In the genomic region with DNA sequence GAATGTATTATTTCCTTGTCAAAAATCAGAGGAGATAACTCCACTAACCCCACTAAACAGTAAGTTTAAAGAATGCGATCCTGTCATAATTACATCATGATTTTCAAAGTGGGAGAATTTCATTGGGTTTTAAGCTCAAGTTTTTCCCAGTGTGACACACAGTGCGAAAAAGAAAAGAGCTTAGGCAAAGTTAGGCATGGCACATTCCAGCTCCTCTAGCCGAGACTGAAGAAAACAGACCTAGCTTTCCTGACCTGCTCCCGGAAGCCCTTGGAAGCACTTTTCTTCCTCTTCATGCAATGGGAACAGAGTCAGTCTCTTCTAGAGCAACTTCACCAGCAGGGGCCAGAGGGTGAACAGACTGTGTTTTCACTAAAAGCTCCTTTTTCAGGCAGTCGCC, we compare ENCODE assay signal across 15 cellular contexts.
DNase-seq lines count a peak whose midpoint lies in the region; ATAC-seq and TF ChIP-seq lines count a peak whose summit lies in the region.
"Had no signal": no experiment of that assay in that cellular context is flagged by ENCODE, and none has a peak within 500 bp of the region (broad histone marks: within the 10 kb centered on the region; RNA-seq: fewer than 3 reads in every experiment).

No MANE protein-coding gene starts in this region.

- peak overlapping the region; percentile 96 for H3K27ac Mint-ChIP-seq in HFFc6
- H3K27ac Mint-ChIP-seq: CD14-positive monocyte had no signal

- in situ Hi-C loops in brain microvascular endothelial cell (cut with HindIII; ENCODE audit: low pct_ligation_motif_present, low sequenced_read_pairs) = no loop called here

- H3K36me3 ChIP-seq in brain microvascular endothelial cell (replicated peaks) = no peaks in the 10 kb centered on the region
- H3K36me3 ChIP-seq in skeletal muscle satellite cell (ENCODE audit: insufficient read depth, low read length) = no peaks in the 10 kb centered on the region
- no peaks in the 10 kb centered on the region for H3K36me3 ChIP-seq in effector memory CD4-positive, alpha-beta T cell (ENCODE audit: control insufficient read depth, insufficient read depth, low read length)
- H3K36me3 ChIP-seq: pancreas had no signal

- H3K36me3 Mint-ChIP-seq in HFFc6 (ENCODE audit: low read depth) = no peaks in the 10 kb centered on the region
- H3K36me3 Mint-ChIP-seq: CD14-positive monocyte had no signal

- TF ChIP-seq CTCF in HFFc6 (IDR thresholded peaks at IDR 0.05) (0 out of 2 replicates have a peak, but pooled peaks have one; percentile 21), brain microvascular endothelial cell (IDR thresholded peaks at IDR 0.05; ENCODE audit: low read depth, low read length, missing control alignments) (peak; percentile 18)

- H3K9me3 ChIP-seq in skeletal muscle satellite cell (replicated peaks; ENCODE audit: low read length) = no peaks in the 10 kb centered on the region
- no peaks in the 10 kb centered on the region for H3K9me3 ChIP-seq in effector memory CD4-positive, alpha-beta T cell (ENCODE audit: control insufficient read depth, low read length)
- H3K9me3 ChIP-seq: pancreas had no signal

- H3K27me3 ChIP-seq in brain microvascular endothelial cell (replicated peaks) = no peaks in the 10 kb centered on the region
- H3K27me3 ChIP-seq in skeletal muscle satellite cell (ENCODE audit: control insufficient read depth, insufficient read depth, low read length) = no peaks in the 10 kb centered on the region
- no peaks in the 10 kb centered on the region for H3K27me3 ChIP-seq in effector memory CD4-positive, alpha-beta T cell (replicated peaks; ENCODE audit: control insufficient read depth, insufficient read depth, low read length, poor library complexity, severe bottlenecking)
- H3K27me3 ChIP-seq: dorsolateral prefrontal cortex, pancreas had no signal

- H3K4me1 ChIP-seq in skeletal muscle satellite cell (ENCODE audit: control insufficient read depth, insufficient read depth, low read length) = peaks cover 41% of the 10 kb centered on the region
- no peaks in the 10 kb centered on the region for H3K4me1 ChIP-seq in effector memory CD4-positive, alpha-beta T cell (ENCODE audit: control insufficient read depth, insufficient read depth, low read length, poor library complexity, severe bottlenecking)

- ATAC-seq in GM21717 (IDR thresholded peaks at IDR 0.05; ENCODE audit: unreplicated experiment) (no peak), HG03432 (IDR thresholded peaks at IDR 0.05; ENCODE audit: unreplicated experiment) (no peak)
- ATAC-seq: Panc1 had no signal

- peak overlapping the region; percentile 27; the same call in 1 of the 2 replicates for H3K4me3 Mint-ChIP-seq in HFFc6
- H3K4me3 Mint-ChIP-seq: CD14-positive monocyte had no signal

- H3K27me3 Mint-ChIP-seq in HFFc6 (ENCODE audit: insufficient read depth) = no peaks in the 10 kb centered on the region; the same call in none of the 2 replicates

- DNase-seq in HFFc6 (no peak), brain microvascular endothelial cell (no peak), kidney tubule cell (ENCODE audit: low spot score) (peak; percentile 10)
- no peak for DNase-seq in stimulated activated CD4-positive, alpha-beta T cell treated with anti-CD3 and anti-CD28 coated beads, Interleukin-15, amount 100 ng/mL, for 24 hours
- DNase-seq in effector memory CD4-positive, alpha-beta T cell = no peak
- DNase-seq: activated effector memory CD4-positive, alpha-beta T cell treated with anti-CD3 and anti-CD28 coated beads, Interleukin-2, amount 50 U/mL, for 16 hours; dorsolateral prefrontal cortex; NCI-H2029 treated with DMSO at 0.1 percent for 48 hours; pancreas had no signal

- H3K9me3 Mint-ChIP-seq in HFFc6 = no peaks in the 10 kb centered on the region
- H3K9me3 Mint-ChIP-seq: CD14-positive monocyte had no signal

- H3K4me3 ChIP-seq in brain microvascular endothelial cell (ENCODE audit: low read depth, low read length) = no peak overlapping the region
- no peak overlapping the region for H3K4me3 ChIP-seq in skeletal muscle satellite cell (ENCODE audit: low read length)
- H3K4me3 ChIP-seq in effector memory CD4-positive, alpha-beta T cell (ENCODE audit: insufficient read depth, low read depth, low read length, poor library complexity, severe bottlenecking) = no peak overlapping the region
- H3K4me3 ChIP-seq: dorsolateral prefrontal cortex, GM12878, pancreas had no signal

- H3K4me1 Mint-ChIP-seq in HFFc6 (ENCODE audit: low read depth) = peaks cover 71% of the 10 kb centered on the region

- peak overlapping the region; percentile 2 for H3K4me2 ChIP-seq in skeletal muscle satellite cell (ENCODE audit: low read length)

- no peak overlapping the region for H3K27ac ChIP-seq in brain microvascular endothelial cell
- H3K27ac ChIP-seq in effector memory CD4-positive, alpha-beta T cell (ENCODE audit: insufficient read depth, low read length, poor library complexity, severe bottlenecking) = no peak overlapping the region
- H3K27ac ChIP-seq: dorsolateral prefrontal cortex, pancreas had no signal

- H3K9ac ChIP-seq in skeletal muscle satellite cell (ENCODE audit: low read depth, low read length) = no peak overlapping the region
